Comparison of ENCODE assay signal across 12 cellular contexts in the genomic region with DNA sequence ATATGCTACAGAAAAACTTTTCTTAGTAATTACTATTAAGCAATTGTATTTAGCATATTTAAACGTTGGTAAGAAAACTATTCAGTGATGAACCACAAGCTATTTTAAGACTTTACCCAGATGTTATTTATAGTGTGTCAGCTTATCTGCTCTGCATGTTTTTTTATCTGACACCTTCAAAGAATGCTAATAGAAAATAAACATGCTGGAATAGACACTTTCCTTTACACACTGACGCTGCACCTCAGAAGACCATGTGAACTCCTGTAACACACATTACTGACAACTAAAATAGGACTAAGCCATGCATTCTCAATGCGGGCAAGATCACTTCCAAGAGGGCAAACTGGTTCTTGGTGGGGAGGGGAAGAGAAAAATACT. TPM values are rescaled to one million over a fixed set of nuclear protein-coding genes. Genes with fewer than 3 reads are reported as not detected.
DNase-seq lines count a peak whose midpoint lies in the region; ATAC-seq, FAIRE-seq and TF ChIP-seq lines count a peak whose summit lies in the region.
"Had no signal": no experiment of that assay in that cellular context is flagged by ENCODE, and none has a peak within 500 bp of the region (broad histone marks: within the 10 kb centered on the region; RNA-seq: fewer than 3 reads in every experiment).

No MANE protein-coding gene starts in this region.

- no peak overlapping the region for H3K4ac ChIP-seq in mesendoderm (ENCODE audit: low read depth, low read length)

- WGBS in mesendoderm (ENCODE audit: extremely low coverage, insufficient coverage, low lambda C conversion rate): no CpG with 5 or more reads among the region's 3 CpGs

- H3K36me3 ChIP-seq in mesendoderm (ENCODE audit: control insufficient read depth, insufficient read depth, low read length) (no peaks in the 10 kb centered on the region), WERI-Rb-1 (no peaks in the 10 kb centered on the region)
- H3K36me3 ChIP-seq: uterus had no signal

- no peak overlapping the region for H2BK5ac ChIP-seq in mesendoderm (ENCODE audit: low read length)

- H3K27ac ChIP-seq in mesendoderm (ENCODE audit: low read depth, low read length): no peak overlapping the region
- H3K27ac ChIP-seq in WERI-Rb-1: no peak overlapping the region
- H3K27ac ChIP-seq: uterus had no signal

- H3K9me3 Mint-ChIP-seq in naive thymus-derived CD8-positive, alpha-beta T cell: peaks cover 2 to 11% (median 4%) of the 10 kb centered on the region in 9 donors

- no peak overlapping the region for H3K23ac ChIP-seq in mesendoderm (ENCODE audit: low read length)

- H3K27me3 ChIP-seq in mesendoderm (ENCODE audit: insufficient read depth, low read length, poor library complexity) (no peaks in the 10 kb centered on the region), WERI-Rb-1 (ENCODE audit: insufficient read depth, low read depth, severe bottlenecking) (no peaks in the 10 kb centered on the region)
- H3K27me3 ChIP-seq: uterus had no signal

- no peak overlapping the region for H3K9ac ChIP-seq in mesendoderm (ENCODE audit: low read length)

- H3K36me3 Mint-ChIP-seq in naive thymus-derived CD8-positive, alpha-beta T cell: peaks cover 5 to 13% (median 5%) of the 10 kb centered on the region in 3 donors

- H3K27ac Mint-ChIP-seq in naive thymus-derived CD8-positive, alpha-beta T cell: peak overlapping the region in 1 of 10 donors; percentile 9

- H3K4me2 ChIP-seq in mesendoderm (ENCODE audit: low read length): no peak overlapping the region

- no peaks in the 10 kb centered on the region for H3K27me3 Mint-ChIP-seq in naive thymus-derived CD8-positive, alpha-beta T cell

- peaks cover 2% of the 10 kb centered on the region for H3K4me1 ChIP-seq in mesendoderm (ENCODE audit: control insufficient read depth, low read depth, low read length)

- no peaks in the 10 kb centered on the region for H3K9me3 ChIP-seq in WERI-Rb-1 (ENCODE audit: severe bottlenecking)
- H3K9me3 ChIP-seq: uterus had no signal

- H3K56ac ChIP-seq in mesendoderm (ENCODE audit: low read length): no peak overlapping the region

- H3K79me1 ChIP-seq in mesendoderm (ENCODE audit: low read length): peaks cover 6% of the 10 kb centered on the region

- POLR2A ChIA-PET in naive thymus-derived CD8-positive, alpha-beta T cell (lab: Charles Lee): no interaction called here

- no peak overlapping the region for H3K4me3 ChIP-seq in mesendoderm (ENCODE audit: low read length)
- H3K4me3 ChIP-seq in WERI-Rb-1 (ENCODE audit: low read depth, low read length): no peak overlapping the region
- H3K4me3 ChIP-seq: uterus had no signal

- peaks cover 24 to 55% (median 30%) of the 10 kb centered on the region in 4 donors for H3K4me1 Mint-ChIP-seq in naive thymus-derived CD8-positive, alpha-beta T cell

- H3K4me3 Mint-ChIP-seq in naive thymus-derived CD8-positive, alpha-beta T cell: peak overlapping the region in 5 of 10 donors; percentile 2 to 42 (median 30)
- H3K4me3 Mint-ChIP-seq: activated T-cell treated with anti-CD3 and anti-CD28 coated beads, Interleukin-2, amount 50 U/mL, for 4 hours had no signal

- H3K79me2 ChIP-seq in mesendoderm (ENCODE audit: control insufficient read depth, insufficient read depth, low read length): peaks cover 2% of the 10 kb centered on the region

- H4K8ac ChIP-seq in mesendoderm (ENCODE audit: low read depth, low read length): no peak overlapping the region

- no peak overlapping the region for H4K5ac ChIP-seq in mesendoderm (ENCODE audit: low read length)

- no peak overlapping the region for H2BK120ac ChIP-seq in mesendoderm (ENCODE audit: low read depth, low read length)

- TF ChIP-seq POLR2A in H54 (IDR thresholded peaks at IDR 0.05; ENCODE audit: low read depth, low read length): no peak

- FAIRE-seq in H54 (lab: Jason Lieb, UNC): peak; percentile 58

- H3K18ac ChIP-seq in mesendoderm (ENCODE audit: low read length): no peak overlapping the region

- peak; percentile 15 for DNase-seq in EL
- no peak for DNase-seq in H54 (ENCODE audit: insufficient read length, low spot score)
- DNase-seq in astrocyte of the hippocampus (ENCODE audit: low read depth, low spot score): peak; percentile 22
- DNase-seq in mesendoderm: peak; percentile 2
- no peak for DNase-seq in naive thymus-derived CD8-positive, alpha-beta T cell
- DNase-seq in iPS-NIHi11 (ENCODE audit: low spot score): no peak
- DNase-seq in WERI-Rb-1: no peak
- DNase-seq: activated T-cell treated with anti-CD3 and anti-CD28 coated beads, Interleukin-2, amount 50 U/mL, for 4 hours; Kasumi-1; NCI-H2171 treated with DMSO at 0.1 percent for 48 hours; uterus had no signal

- no peak overlapping the region for H2BK15ac ChIP-seq in mesendoderm (replicated peaks; ENCODE audit: low read depth)

- no peak overlapping the region for H2AK5ac ChIP-seq in mesendoderm (ENCODE audit: low read length)

- no peak for ATAC-seq in GM19035 (IDR thresholded peaks at IDR 0.05; ENCODE audit: unreplicated experiment)
- ATAC-seq in naive thymus-derived CD8-positive, alpha-beta T cell: no peak
- ATAC-seq: activated T-cell treated with anti-CD3 and anti-CD28 coated beads, Interleukin-2, amount 50 U/mL, for 4 hours had no signal

- no peak for TF ChIP-seq CTCF in WERI-Rb-1 (IDR thresholded peaks at IDR 0.05; ENCODE audit: low read depth, low read length)

RNA-seq across cellular contexts. Expression of a gene that starts 38.3 kb away (rescaled TPM):
- polyA plus RNA-seq in mesendoderm (2013, experiment 1 of 2): 3.9 TPM
- polyA plus RNA-seq in mesendoderm (2013, experiment 2 of 2): 3.9 TPM
- total RNA-seq in naive thymus-derived CD8-positive, alpha-beta T cell: 10 to 100 TPM; 35.2 to 38.1 TPM
- 10 to 100 TPM in 2 of 3 donors, 1 to 10 TPM in 1; 6.7 to 11.8 (median 10.5) TPM for polyA plus RNA-seq in naive thymus-derived CD8-positive, alpha-beta T cell

Comparison
In these comparisons a context has a peak if more than half of its experiments do, and no peak if none do; other contexts are left out.
1. DNase-seq: peak in EL (single experiment), astrocyte of the hippocampus (single experiment) and mesendoderm (single experiment); none in H54 (single experiment), naive thymus-derived CD8-positive, alpha-beta T cell (0 of 10), iPS-NIHi11 (single experiment) and WERI-Rb-1 (single experiment).